In genomic region chr6:32397252-32397920, GRCh38 we compare ENCODE assay signal across 13 cellular contexts. TPM values are rescaled to one million over a fixed set of nuclear protein-coding genes. Genes with fewer than 3 reads are reported as not detected.
DNase-seq lines count a peak whose midpoint lies in the region; ATAC-seq and TF ChIP-seq lines count a peak whose summit lies in the region.
"Had no signal": no experiment of that assay in that cellular context is flagged by ENCODE, and none has a peak within 500 bp of the region (broad histone marks: within the 10 kb centered on the region; RNA-seq: fewer than 3 reads in every experiment).

No MANE protein-coding gene starts in this region.

- DNase-seq in MV-4-11 (lab: John Stamatoyannopoulos, UW) (peak; percentile 88), T-helper 9 cell (no peak), NCI-H2081 treated with DMSO at 0.1 percent for 48 hours (lab: John Stamatoyannopoulos, UW) (no peak), Right ventricle myocardium superior (no peak)
- DNase-seq: activated naive CD4-positive, alpha-beta T cell treated with anti-CD3 and anti-CD28 coated beads, Interleukin-2, amount 10 ng/mL, durations not matched to agents 7 days and 5 days; effector CD8-positive, alpha-beta T cell; NCI-H69; T1000 had no signal

- H4K20me1 ChIP-seq in DOHH2 (ENCODE audit: control insufficient read depth, insufficient read depth, low read depth, low read length), result no peaks in the 10 kb centered on the region

- H3F3A ChIP-seq in DOHH2 (ENCODE audit: control insufficient read depth, insufficient read depth), result peaks cover 11% of the 10 kb centered on the region

- H3K27me3 ChIP-seq in DOHH2 (ENCODE audit: control insufficient read depth, low read length), result no peaks in the 10 kb centered on the region

- intact Hi-C loops in Right ventricle myocardium superior (cut with DNase I), result no loop called here

- peak overlapping the region; percentile 84 for H3K4me2 ChIP-seq in DOHH2 (ENCODE audit: low read length)

- TF ChIP-seq CTCF in DOHH2 (IDR thresholded peaks at IDR 0.05; ENCODE audit: low read depth, low read length, poor library complexity, severe bottlenecking), result no peak

- H3K4me1 ChIP-seq in DOHH2 (ENCODE audit: control insufficient read depth, low read length), result peaks cover 48% of the 10 kb centered on the region

- no peaks in the 10 kb centered on the region for H3K36me3 ChIP-seq in DOHH2 (ENCODE audit: control insufficient read depth, low read length)

- H3K9me2 ChIP-seq in DOHH2 (replicated peaks; ENCODE audit: control insufficient read depth, low read length), result no peaks in the 10 kb centered on the region

- no peaks in the 10 kb centered on the region for H3K9me3 ChIP-seq in DOHH2 (ENCODE audit: control insufficient read depth, insufficient read depth, low read length)

- no peaks in the 10 kb centered on the region for H3K79me2 ChIP-seq in DOHH2 (ENCODE audit: control insufficient read depth, low read length)

- peak overlapping the region; percentile 86 for H3K27ac ChIP-seq in DOHH2 (ENCODE audit: low read depth, low read length)

- H3K4me3 ChIP-seq in DOHH2 (ENCODE audit: low read length), result peak overlapping the region; percentile 54

- peak; percentile 92 for ATAC-seq in GM19035 (IDR thresholded peaks at IDR 0.05; ENCODE audit: unreplicated experiment)
- peak; percentile 91 for ATAC-seq in HG02678 (IDR thresholded peaks at IDR 0.05; ENCODE audit: unreplicated experiment)
- no peak for ATAC-seq in Right ventricle myocardium superior (ENCODE audit: poor library complexity)
- no peak for ATAC-seq in HG03139 (IDR thresholded peaks at IDR 0.05; ENCODE audit: unreplicated experiment)

RNA-seq across cellular contexts. Expression of gene BTNL2, which starts 9.6 kb away (rescaled TPM):
- not detected for total RNA-seq in Right ventricle myocardium superior
- total RNA-seq: omental fat pad had no signal

RNA-seq across cellular contexts. Expression of gene TSBP1, which starts 25.7 kb away (rescaled TPM):
- not detected for total RNA-seq in Right ventricle myocardium superior
- total RNA-seq: omental fat pad had no signal

RNA-seq across cellular contexts. Expression of gene HLA-DRA, which starts 42.3 kb away (rescaled TPM):
- total RNA-seq in Right ventricle myocardium superior, result 82.4 TPM

Comparison
In these comparisons a context has a peak if more than half of its experiments do, and no peak if none do; other contexts are left out.
1. ATAC-seq: peak in GM19035 (single experiment) and HG02678 (single experiment); none in Right ventricle myocardium superior (single experiment) and HG03139 (single experiment).